In genomic region chr9:113375057-113376023, GRCh38 we compare ENCODE assay signal across 9 cellular contexts. TPM values are rescaled to one million over a fixed set of nuclear protein-coding genes. Genes with fewer than 3 reads are reported as not detected.
DNase-seq lines count a peak whose midpoint lies in the region; ATAC-seq and TF ChIP-seq lines count a peak whose summit lies in the region.
"Had no signal": no experiment of that assay in that cellular context is flagged by ENCODE, and none has a peak within 500 bp of the region (broad histone marks: within the 10 kb centered on the region; RNA-seq: fewer than 3 reads in every experiment).

No MANE protein-coding gene starts in this region.

- H3K27me3 Mint-ChIP-seq in WTC11 (ENCODE audit: low read depth), result no peaks in the 10 kb centered on the region; the same call in 1 of the 2 replicates

- POLR2A ChIA-PET in WTC11 (lab: Charles Lee), result interaction anchor here (0.9 to 1.8 kb wide), 2 partner anchors 36 to 100 kb away, joined by 7 read pairs; partner anchors contain the start of genes C9orf43, CDC26, POLE3 and PRPF4

- CTCF ChIA-PET in WTC11 (lab: Charles Lee), result interaction anchor here (0.6 to 1.7 kb wide), 2 partner anchors 26 to 35 kb away, joined by 5 to 7 read pairs; partner anchors contain the start of gene ALAD

- no peak overlapping the region for H3K27ac Mint-ChIP-seq in WTC11

- peaks cover 9% of the 10 kb centered on the region; the same call in 1 of the 2 replicates for H3K36me3 Mint-ChIP-seq in WTC11

- H3K27me3 ChIP-seq in MG63, result no peaks in the 10 kb centered on the region

- ATAC-seq in WTC11, result no peak

- peak overlapping the region in 2 of 21 experiments; percentile 3 to 13 for H3K27ac ChIP-seq in skin epidermis

- H3K4me3 Mint-ChIP-seq in WTC11, result peak overlapping the region; percentile 80

- no peaks in the 10 kb centered on the region for H3K9me3 ChIP-seq in MG63

- peaks cover 9% of the 10 kb centered on the region for H3K4me1 Mint-ChIP-seq in WTC11

- H3K9me3 Mint-ChIP-seq in WTC11, result no peaks in the 10 kb centered on the region

- peaks cover 5% of the 10 kb centered on the region; the same call in 1 of the 2 replicates for H3K36me3 ChIP-seq in MG63

- DNase-seq in HCEC 1CT (peak; percentile 21), WTC11 (ENCODE audit: low spot score) (no peak), foreskin fibroblast (peak in 1 of 2 donors; percentile 35), T1000 (lab: John Stamatoyannopoulos, UW) (no peak), MG63 (no peak), NCI-H2171 treated with DMSO at 0.1 percent for 48 hours (lab: John Stamatoyannopoulos, UW) (no peak)
- DNase-seq: hippocampal formation had no signal

- no peak for TF ChIP-seq CTCF in WTC11 (IDR thresholded peaks at IDR 0.05)
- TF ChIP-seq CTCF in foreskin fibroblast (IDR thresholded peaks at IDR 0.05; ENCODE audit: low read depth, low read length), result no peak

- peak overlapping the region; percentile 93 to 97 for H3K4me3 ChIP-seq in foreskin fibroblast (ENCODE audit: low read depth in 1 of 2, low read length in 2 of 2)
- peak overlapping the region in 4 of 7 experiments; percentile 58 to 67 (median 64) for H3K4me3 ChIP-seq in skin epidermis
- no peak overlapping the region for H3K4me3 ChIP-seq in MG63

TF ChIP-seq in WTC11, 78 proteins besides CTCF, POLR2A, EP300 and RAD21:
- TF ChIP-seq ZNF121 (CRISPR knock-in tag; IDR thresholded peaks at IDR 0.05) (0 out of 2 replicates have a peak, but pooled peaks have one; percentile 50), FOXP1 (CRISPR knock-in tag; IDR thresholded peaks at IDR 0.05; ENCODE audit: borderline replicate concordance) (no peak)

RNA-seq across cellular contexts. Expression of gene HDHD3, which starts 1.4 kb away (rescaled TPM):
- 15.7 to 17.2 TPM (median 16.6 TPM) in 3 replicates for total RNA-seq in WTC11 (2021)
- total RNA-seq in MG63 (2014; rRNA removed; shearing (Covaris generic); ENCODE audit: low replicate concordance), result 7.6 and 11.5 TPM in 2 replicates

RNA-seq across cellular contexts. Expression of gene ALAD, which starts 25.7 kb away (rescaled TPM):
- total RNA-seq in WTC11 (2021), result 14.7 to 15.9 TPM (median 15.5 TPM) in 3 replicates
- total RNA-seq in MG63 (2014; rRNA removed; shearing (Covaris generic); ENCODE audit: low replicate concordance), result 14.8 and 17.0 TPM in 2 replicates

RNA-seq across cellular contexts. Expression of gene BSPRY, which starts 26.0 kb away (rescaled TPM):
- total RNA-seq in WTC11 (2021), result 6.4 to 8.0 TPM (median 7.2 TPM) in 3 replicates
- not detected in 2 replicates for total RNA-seq in MG63 (2014; rRNA removed; shearing (Covaris generic); ENCODE audit: low replicate concordance)
- total RNA-seq: LHCN-M2 had no signal

RNA-seq across cellular contexts. Expression of gene POLE3, which starts 35.1 kb away (rescaled TPM):
- total RNA-seq in WTC11 (2021), result 39.7 to 43.6 TPM (median 42.4 TPM) in 3 replicates
- total RNA-seq in MG63 (2014; rRNA removed; shearing (Covaris generic); ENCODE audit: low replicate concordance), result 81.1 and 97.9 TPM in 2 replicates

RNA-seq across cellular contexts. Expression of gene C9orf43, which starts 35.2 kb away (rescaled TPM):
- total RNA-seq in WTC11 (2021), result 0.28 to 0.46 TPM (median 0.30 TPM) in 3 replicates
- total RNA-seq in MG63 (2014; rRNA removed; shearing (Covaris generic); ENCODE audit: low replicate concordance), result 0.33 TPM in 1 of 2 replicates, not detected in the other
